16 cellular contexts compared by ENCODE assay signal in the genomic region with DNA sequence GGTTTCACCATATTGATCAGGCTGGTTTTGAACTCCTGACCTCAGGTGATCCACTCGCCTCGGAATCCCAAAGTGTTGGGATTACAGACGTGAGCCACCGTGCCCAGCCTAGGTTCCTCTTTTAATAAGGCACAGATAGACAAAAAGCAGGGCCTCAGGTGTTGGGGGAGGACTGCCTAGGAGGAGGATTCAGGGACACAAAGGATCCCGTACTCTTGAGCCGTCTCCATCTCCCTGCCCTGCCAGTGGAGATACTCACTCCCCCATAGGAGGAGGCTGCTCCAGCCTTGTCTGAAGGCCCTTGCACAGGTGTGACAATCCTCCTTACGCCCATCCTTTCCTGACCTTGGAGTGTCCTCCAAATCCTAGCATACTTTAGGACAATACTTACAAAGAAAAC. TPM values are rescaled to one million over a fixed set of nuclear protein-coding genes. Genes with fewer than 3 reads are reported as not detected.
DNase-seq lines count a peak whose midpoint lies in the region; ATAC-seq and TF ChIP-seq lines count a peak whose summit lies in the region.
"Had no signal": no experiment of that assay in that cellular context is flagged by ENCODE, and none has a peak within 500 bp of the region (broad histone marks: within the 10 kb centered on the region; RNA-seq: fewer than 3 reads in every experiment).

No MANE protein-coding gene starts in this region.

- no peaks in the 10 kb centered on the region for H3K36me3 Mint-ChIP-seq in activated T-cell treated with anti-CD3 and anti-CD28 coated beads, Interleukin-2, amount 50 U/mL, for 72 hours (ENCODE audit: insufficient read depth in 2 of 2)
- H3K36me3 Mint-ChIP-seq in activated T-cell treated with anti-CD3 and anti-CD28 coated beads, Interleukin-2, amount 50 U/mL, for 24 hours (ENCODE audit: low read depth), result no peaks in the 10 kb centered on the region
- H3K36me3 Mint-ChIP-seq: CD8-positive, alpha-beta T cell had no signal

- 86% methylated on average over 7 of the region's 7 CpGs for WGBS in right cardiac atrium
- WGBS in stomach, 5 donors, result 81 to 97% (median 96%) methylated on average over 7 of the region's 7 CpGs

- no peak overlapping the region for H3K4me3 Mint-ChIP-seq in activated T-cell treated with anti-CD3 and anti-CD28 coated beads, Interleukin-2, amount 50 U/mL, for 72 hours
- H3K4me3 Mint-ChIP-seq in activated T-cell treated with anti-CD3 and anti-CD28 coated beads, Interleukin-2, amount 50 U/mL, for 24 hours, result no peak overlapping the region
- H3K4me3 Mint-ChIP-seq: B cell; CD8-positive, alpha-beta T cell; H9 had no signal

- intact Hi-C loops in right cardiac atrium (cut with DNase I) (no loop called here), stomach (cut with DNase I; ENCODE audit: low total_unique reads) (no loop called here)

- H3K9me3 ChIP-seq in right atrium auricular region, result no peaks in the 10 kb centered on the region
- H3K9me3 ChIP-seq in right cardiac atrium (ENCODE audit: control insufficient read depth, low read length), result no peaks in the 10 kb centered on the region
- no peaks in the 10 kb centered on the region for H3K9me3 ChIP-seq in stomach
- H3K9me3 ChIP-seq: BLaER1 treated with 17β-estradiol and CSF1 and Interleukin-3, amounts not matched to agents 10 nM and 100 nM had no signal

- DNase-seq in activated T-cell treated with anti-CD3 and anti-CD28 coated beads, Interleukin-2, amount 50 U/mL, for 72 hours, result no peak
- DNase-seq in activated T-cell treated with anti-CD3 and anti-CD28 coated beads, Interleukin-2, amount 50 U/mL, for 24 hours, result no peak
- DNase-seq in right atrium auricular region (ENCODE audit: low spot score) (peak; percentile 21), right cardiac atrium (no peak), stomach (peak; percentile 15)
- no peak for DNase-seq in stimulated activated naive CD4-positive, alpha-beta T cell (lab: John Stamatoyannopoulos, UW)
- DNase-seq: 8988T, Calu3, DMS79 treated with DMSO at 0.1 percent for 48 hours, GF-D8, H9 had no signal

- H3K4me3 ChIP-seq in right atrium auricular region (no peak overlapping the region), right cardiac atrium (ENCODE audit: low read length) (no peak overlapping the region), stomach (no peak overlapping the region)
- H3K4me3 ChIP-seq: BLaER1 treated with 17β-estradiol and CSF1 and Interleukin-3, amounts not matched to agents 10 nM and 100 nM had no signal

- no peak for TF ChIP-seq EP300 in stomach (IDR thresholded peaks at IDR 0.05)

- H3K27me3 ChIP-seq in right atrium auricular region, result no peaks in the 10 kb centered on the region
- H3K27me3 ChIP-seq in right cardiac atrium (ENCODE audit: control insufficient read depth, insufficient read depth), result no peaks in the 10 kb centered on the region
- H3K27me3 ChIP-seq in stomach, result peaks cover 0 to 3% (median 0%) of the 10 kb centered on the region in 3 donors
- H3K27me3 ChIP-seq: BLaER1 treated with 17β-estradiol and CSF1 and Interleukin-3, amounts not matched to agents 10 nM and 100 nM had no signal

- H3K4me1 ChIP-seq in right atrium auricular region (no peaks in the 10 kb centered on the region), right cardiac atrium (ENCODE audit: control insufficient read depth, insufficient read depth, low read length) (no peaks in the 10 kb centered on the region), stomach (no peaks in the 10 kb centered on the region)
- H3K4me1 ChIP-seq: BLaER1 treated with 17β-estradiol and CSF1 and Interleukin-3, amounts not matched to agents 10 nM and 100 nM had no signal

- no peak overlapping the region for H3K27ac ChIP-seq in right atrium auricular region
- no peak overlapping the region for H3K27ac ChIP-seq in right cardiac atrium (ENCODE audit: low read length)
- H3K27ac ChIP-seq in stomach, result no peak overlapping the region
- H3K27ac ChIP-seq: BLaER1 treated with 17β-estradiol and CSF1 and Interleukin-3, amounts not matched to agents 10 nM and 100 nM had no signal

- H3K27me3 Mint-ChIP-seq in activated T-cell treated with anti-CD3 and anti-CD28 coated beads, Interleukin-2, amount 50 U/mL, for 72 hours (ENCODE audit: low read depth), result no peaks in the 10 kb centered on the region
- peaks cover 3% of the 10 kb centered on the region for H3K27me3 Mint-ChIP-seq in activated T-cell treated with anti-CD3 and anti-CD28 coated beads, Interleukin-2, amount 50 U/mL, for 24 hours
- H3K27me3 Mint-ChIP-seq: B cell had no signal

- H3K4me1 Mint-ChIP-seq in activated T-cell treated with anti-CD3 and anti-CD28 coated beads, Interleukin-2, amount 50 U/mL, for 72 hours (ENCODE audit: low read depth), result no peaks in the 10 kb centered on the region
- no peaks in the 10 kb centered on the region for H3K4me1 Mint-ChIP-seq in activated T-cell treated with anti-CD3 and anti-CD28 coated beads, Interleukin-2, amount 50 U/mL, for 24 hours (ENCODE audit: low read depth)
- H3K4me1 Mint-ChIP-seq: B cell, H9 had no signal

- ATAC-seq in activated T-cell treated with anti-CD3 and anti-CD28 coated beads, Interleukin-2, amount 50 U/mL, for 72 hours (replicated peaks in 1 of 2), result no peak
- ATAC-seq in right cardiac atrium (no peak), HG02588 (IDR thresholded peaks at IDR 0.05; ENCODE audit: unreplicated experiment) (no peak)
- ATAC-seq: CD8-positive, alpha-beta T cell; HepG2 had no signal

- TF ChIP-seq CTCF in right atrium auricular region (IDR thresholded peaks at IDR 0.05) (no peak), stomach (IDR thresholded peaks at IDR 0.05) (no peak)

- no peaks in the 10 kb centered on the region for H3K36me3 ChIP-seq in right atrium auricular region
- no peaks in the 10 kb centered on the region for H3K36me3 ChIP-seq in stomach
- H3K36me3 ChIP-seq: BLaER1 treated with 17β-estradiol and CSF1 and Interleukin-3, amounts not matched to agents 10 nM and 100 nM had no signal

- peak overlapping the region; percentile 18 for H3K27ac Mint-ChIP-seq in activated T-cell treated with anti-CD3 and anti-CD28 coated beads, Interleukin-2, amount 50 U/mL, for 72 hours
- H3K27ac Mint-ChIP-seq in activated T-cell treated with anti-CD3 and anti-CD28 coated beads, Interleukin-2, amount 50 U/mL, for 24 hours, result no peak overlapping the region
- H3K27ac Mint-ChIP-seq: B cell; CD8-positive, alpha-beta T cell; H9 had no signal

- TF ChIP-seq POLR2A in stomach (IDR thresholded peaks at IDR 0.05), result no peak

- no peaks in the 10 kb centered on the region for H3K9me3 Mint-ChIP-seq in activated T-cell treated with anti-CD3 and anti-CD28 coated beads, Interleukin-2, amount 50 U/mL, for 72 hours
- H3K9me3 Mint-ChIP-seq in activated T-cell treated with anti-CD3 and anti-CD28 coated beads, Interleukin-2, amount 50 U/mL, for 24 hours, result no peaks in the 10 kb centered on the region
- H3K9me3 Mint-ChIP-seq: CD8-positive, alpha-beta T cell; H9 had no signal

RNA-seq across cellular contexts. Expression of a gene that starts 32.0 kb away (rescaled TPM):
- under 1 TPM; 0.10 to 0.16 TPM for total RNA-seq in activated T-cell treated with anti-CD3 and anti-CD28 coated beads, Interleukin-2, amount 50 U/mL, for 72 hours
- under 1 TPM; 0.28 to 0.44 TPM for total RNA-seq in right atrium auricular region
- under 1 TPM; 0.11 to 0.88 (median 0.51) TPM for total RNA-seq in right cardiac atrium
- polyA plus RNA-seq in right cardiac atrium, result 0.38 TPM
- 100 to 1,000 TPM in 1 of 5 donors, 10 to 100 TPM in 4; 31.4 to 154 (median 48.2) TPM for total RNA-seq in stomach
- 10 to 100 TPM in 1 of 3 donors, 1 to 10 TPM in 2; 6.8 to 10.4 (median 7.6) TPM for polyA plus RNA-seq in stomach
- total RNA-seq: B cell, HepG2 had no signal

Comparison
In these comparisons a context has a peak if more than half of its experiments do, and no peak if none do; other contexts are left out.
1. DNase-seq: peak in right atrium auricular region (single experiment) and stomach (single experiment); none in activated T-cell treated with anti-CD3 and anti-CD28 coated beads, Interleukin-2, amount 50 U/mL, for 72 hours (0 of 2), activated T-cell treated with anti-CD3 and anti-CD28 coated beads, Interleukin-2, amount 50 U/mL, for 24 hours (single experiment), right cardiac atrium (0 of 3) and stimulated activated naive CD4-positive, alpha-beta T cell (0 of 6).
2. RNA of a gene that starts 32.0 kb away (total RNA-seq): 31.4 to 154 TPM in stomach; 0.11 to 0.88 TPM in right cardiac atrium, 0.28 to 0.44 TPM in right atrium auricular region and 0.10 to 0.16 TPM in activated T-cell treated with anti-CD3 and anti-CD28 coated beads, Interleukin-2, amount 50 U/mL, for 72 hours; every median in the first group is over 10 times any median in the second.